Comparison of ENCODE assay signal across 14 cellular contexts in the genomic region with DNA sequence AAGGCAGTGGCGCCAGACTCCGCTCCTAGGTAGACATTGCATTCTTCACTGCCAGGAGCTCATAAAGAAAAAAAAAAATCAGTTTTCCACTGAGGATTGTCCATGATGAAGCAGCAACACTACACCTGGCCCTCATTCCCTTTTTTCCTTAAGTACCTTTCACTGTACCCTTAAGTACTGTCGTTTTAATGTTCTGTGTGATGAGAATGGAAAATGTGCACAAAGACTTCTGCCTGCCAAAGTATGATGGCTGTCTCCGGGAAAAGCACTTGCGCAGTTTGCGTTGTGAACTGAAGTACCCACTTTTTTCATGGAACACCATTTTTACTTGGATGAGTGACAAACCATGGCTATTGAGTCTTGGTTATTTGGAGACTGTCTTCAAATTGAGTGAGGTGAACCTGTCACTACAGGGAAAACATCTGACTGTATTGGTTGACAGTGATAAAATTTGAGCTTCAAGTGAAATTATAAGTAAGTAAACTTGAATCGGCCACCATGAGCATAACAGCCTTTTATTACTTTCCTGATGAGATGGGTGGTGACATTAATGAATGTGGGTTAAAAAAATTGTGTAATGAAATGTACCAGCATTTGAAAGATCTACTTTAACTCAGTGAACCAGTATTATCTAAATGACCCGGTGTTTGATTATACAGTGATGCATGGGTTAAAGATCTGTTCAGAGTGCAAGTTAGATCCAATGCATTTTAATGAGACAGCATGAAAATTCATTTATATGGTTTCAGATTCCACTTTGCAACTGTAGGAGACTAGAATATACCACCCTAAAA.
DNase-seq lines count a peak whose midpoint lies in the region; ATAC-seq and TF ChIP-seq lines count a peak whose summit lies in the region.
"Had no signal": no experiment of that assay in that cellular context is flagged by ENCODE, and none has a peak within 500 bp of the region (broad histone marks: within the 10 kb centered on the region; RNA-seq: fewer than 3 reads in every experiment).

No MANE protein-coding gene starts in this region.

- peaks cover 6% of the 10 kb centered on the region for H3K9me3 Mint-ChIP-seq in chondrocyte (ENCODE audit: low read depth)
- no peaks in the 10 kb centered on the region for H3K9me3 Mint-ChIP-seq in mesothelial cell of epicardium

- H3K36me3 Mint-ChIP-seq in chondrocyte (ENCODE audit: low read depth): peaks cover 2% of the 10 kb centered on the region
- peaks cover 12% of the 10 kb centered on the region for H3K36me3 Mint-ChIP-seq in mesothelial cell of epicardium

- no peak for DNase-seq in left ventricle myocardium inferior
- DNase-seq in cardiac septum (ENCODE audit: low spot score): no peak
- DNase-seq in NCI-H2227 treated with DMSO at 0.1 percent for 48 hours (lab: John Stamatoyannopoulos, UW): peak; percentile 50
- DNase-seq in chondrocyte (ENCODE audit: low spot score): no peak
- DNase-seq in mesothelial cell of epicardium (ENCODE audit: low spot score in 2 of 2, unreplicated experiment in 2 of 2): no peak
- DNase-seq in T-helper 9 cell: no peak
- DNase-seq: caudate nucleus, NCI-H226 had no signal

- H3K27me3 Mint-ChIP-seq in chondrocyte (ENCODE audit: low read depth) (no peaks in the 10 kb centered on the region), mesothelial cell of epicardium (ENCODE audit: low read depth) (no peaks in the 10 kb centered on the region)

- H3K36me3 ChIP-seq in left ventricle myocardium inferior: no peaks in the 10 kb centered on the region
- H3K36me3 ChIP-seq: SJSA1, vagina had no signal

- H3K27me3 ChIP-seq in left ventricle myocardium inferior (ENCODE audit: low read depth): no peaks in the 10 kb centered on the region
- H3K27me3 ChIP-seq: SJSA1, vagina had no signal

- peak overlapping the region; percentile 0 for H3K27ac ChIP-seq in left ventricle myocardium inferior (replicated peaks)
- H3K27ac ChIP-seq: C4-2B, SJSA1, vagina had no signal

- ATAC-seq in GM19452 (IDR thresholded peaks at IDR 0.05; ENCODE audit: unreplicated experiment) (no peak), GM18498 (IDR thresholded peaks at IDR 0.05; ENCODE audit: unreplicated experiment) (no peak)
- ATAC-seq: left lobe of liver had no signal

- no peak for TF ChIP-seq CTCF in left ventricle myocardium inferior (IDR thresholded peaks at IDR 0.05; ENCODE audit: borderline replicate concordance)
- TF ChIP-seq CTCF in chondrocyte (IDR thresholded peaks at IDR 0.05): no peak
- TF ChIP-seq CTCF in mesothelial cell of epicardium (IDR thresholded peaks at IDR 0.05; ENCODE audit: unreplicated experiment): no peak

- H3K4me1 Mint-ChIP-seq in chondrocyte (ENCODE audit: low read depth) (peaks cover 43% of the 10 kb centered on the region), mesothelial cell of epicardium (peaks cover 35% of the 10 kb centered on the region)

- H3K4me1 ChIP-seq in left ventricle myocardium inferior: peaks cover 65% of the 10 kb centered on the region

- no peak overlapping the region for H3K4me3 ChIP-seq in left ventricle myocardium inferior
- H3K4me3 ChIP-seq: SJSA1, vagina had no signal

- peak overlapping the region; percentile 76 for H3K27ac Mint-ChIP-seq in chondrocyte (ENCODE audit: unreplicated experiment)
- H3K27ac Mint-ChIP-seq in mesothelial cell of epicardium: no peak overlapping the region

- H3K9me3 ChIP-seq in left ventricle myocardium inferior (replicated peaks): peaks cover 8% of the 10 kb centered on the region
- H3K9me3 ChIP-seq: SJSA1, vagina had no signal

- H3K4me3 Mint-ChIP-seq in chondrocyte (ENCODE audit: unreplicated experiment): no peak overlapping the region
- H3K4me3 Mint-ChIP-seq in mesothelial cell of epicardium: no peak overlapping the region

- intact Hi-C loops in left ventricle myocardium inferior (cut with micrococcal nuclease) (no loop called here), cardiac septum (cut with DNase I) (no loop called here)
